ENCODE assay signal across 9 cellular contexts in the genomic region with DNA sequence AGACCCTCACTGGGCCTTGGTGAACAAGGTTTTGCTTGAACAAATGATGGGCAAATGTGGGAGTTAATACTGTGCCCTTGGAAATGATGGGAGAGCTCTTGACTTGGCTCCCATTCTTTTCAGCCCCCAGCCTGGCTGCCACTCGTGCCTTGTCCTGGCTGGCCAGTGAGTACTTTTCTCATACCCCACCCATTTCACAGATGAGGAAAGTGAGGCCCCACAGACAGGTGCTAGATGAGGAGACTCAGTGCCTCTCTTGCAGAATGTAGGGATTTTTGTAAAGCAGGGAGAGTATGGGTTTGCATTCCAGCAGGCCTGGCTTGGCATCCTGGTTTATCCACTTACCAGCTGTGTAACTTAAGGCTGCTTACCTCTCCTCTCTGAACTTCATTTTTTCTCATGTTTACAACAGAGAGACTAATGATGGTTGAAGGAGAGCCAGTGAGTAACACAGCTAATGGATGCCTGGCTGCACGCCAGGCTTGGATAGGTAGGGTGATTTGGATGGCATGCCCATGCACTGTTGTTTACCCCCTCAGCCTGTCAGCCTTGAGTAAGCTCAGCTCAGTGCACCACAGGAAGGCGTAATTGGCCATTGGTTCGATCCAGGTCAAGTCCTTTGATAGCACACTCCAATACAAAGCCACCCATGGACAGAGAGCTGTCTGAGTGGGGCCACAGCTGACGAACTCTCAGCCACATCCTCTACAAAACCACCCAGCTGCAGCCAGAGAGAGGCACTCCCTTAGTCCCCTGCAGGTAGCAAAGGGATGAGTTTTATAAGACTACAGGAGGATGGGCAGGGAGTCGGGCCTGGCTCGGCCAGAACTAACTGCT.
DNase-seq lines count a peak whose midpoint lies in the region; ATAC-seq, FAIRE-seq and TF ChIP-seq lines count a peak whose summit lies in the region.
"Had no signal": no experiment of that assay in that cellular context is flagged by ENCODE, and none has a peak within 500 bp of the region (broad histone marks: within the 10 kb centered on the region; RNA-seq: fewer than 3 reads in every experiment).

No MANE protein-coding gene starts in this region.

- no peak for TF ChIP-seq CTCF in bronchial epithelial cell (IDR thresholded peaks at IDR 0.05; ENCODE audit: insufficient read depth, low read length, severe bottlenecking)

- DNase-seq in LoVo (ENCODE audit: low spot score) (peak; percentile 7), NCI-H2196 treated with DMSO at 0.1 percent for 48 hours (lab: John Stamatoyannopoulos, UW; ENCODE audit: unreplicated experiment) (peak; percentile 38), bronchial epithelial cell (ENCODE audit: low read depth) (peak; percentile 40), retina (peak; percentile 69), RPMI8226 (no peak), dermis blood vessel endothelial cell (no peak)
- no peak for DNase-seq in stimulated activated CD4-positive, alpha-beta T cell treated with anti-CD3 and anti-CD28 coated beads, Interleukin-4, amount 100 ng/mL, for 24 hours

- no peak overlapping the region for H3K4me3 ChIP-seq in bronchial epithelial cell (ENCODE audit: low read depth, low read length)
- H3K4me3 ChIP-seq: breast epithelium had no signal

- no peaks in the 10 kb centered on the region for H3K36me3 ChIP-seq in bronchial epithelial cell (ENCODE audit: control insufficient read depth, insufficient read depth, low read length)
- H3K36me3 ChIP-seq: breast epithelium had no signal

- no peak for FAIRE-seq in bronchial epithelial cell (lab: Jason Lieb, UNC)

- ATAC-seq in HG02885 (IDR thresholded peaks at IDR 0.05; ENCODE audit: poor library complexity, unreplicated experiment) = no peak

- peaks cover 4% of the 10 kb centered on the region for H3K27me3 ChIP-seq in bronchial epithelial cell (ENCODE audit: control insufficient read depth, insufficient read depth, low read length)
- H3K27me3 ChIP-seq: breast epithelium had no signal

Comparison
In these comparisons a context has a peak if more than half of its experiments do, and no peak if none do; other contexts are left out.
1. DNase-seq: peak in LoVo (single experiment), NCI-H2196 treated with DMSO at 0.1 percent for 48 hours (single experiment), bronchial epithelial cell (single experiment) and retina (single experiment); none in RPMI8226 (single experiment), stimulated activated CD4-positive, alpha-beta T cell treated with anti-CD3 and anti-CD28 coated beads, Interleukin-4, amount 100 ng/mL, for 24 hours (single experiment) and dermis blood vessel endothelial cell (single experiment).